24 cellular contexts compared by ENCODE assay signal in the genomic region with DNA sequence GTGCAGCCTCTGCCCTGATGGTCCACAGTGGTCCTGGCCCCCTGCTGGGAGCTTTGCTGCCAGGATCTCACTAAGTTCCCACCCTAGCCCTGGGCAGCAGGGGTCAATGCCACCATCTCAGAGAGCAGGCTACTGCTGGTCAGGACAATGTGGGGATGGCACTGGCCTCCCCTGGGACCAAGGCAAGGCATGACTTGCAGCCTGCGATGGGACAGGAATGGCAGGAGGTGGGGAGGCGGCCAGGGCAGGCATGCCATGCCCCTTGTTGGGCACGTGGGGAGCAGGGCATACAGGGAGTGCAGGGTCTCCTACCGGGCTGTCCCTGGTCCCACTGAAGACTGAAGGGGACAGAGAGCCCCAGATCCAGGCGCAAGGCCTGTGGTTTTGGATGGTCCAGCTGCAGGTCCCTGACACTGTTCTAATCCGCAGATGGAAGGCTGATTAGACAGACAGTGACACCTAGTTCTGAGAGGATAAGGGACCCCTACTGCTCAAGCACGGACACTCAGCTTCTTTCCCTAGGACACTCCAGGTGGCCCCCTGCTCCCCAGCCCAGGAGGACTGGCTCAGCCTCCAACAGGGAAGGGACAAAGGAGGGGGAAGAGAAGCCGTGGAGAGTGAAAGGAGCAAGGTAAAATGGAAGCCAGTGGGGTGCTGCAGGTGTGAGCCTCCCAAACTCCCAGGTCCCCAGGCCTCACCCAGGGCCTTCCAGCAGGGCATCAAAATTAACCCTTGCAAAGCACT.
"Had no signal": no experiment of that assay in that cellular context is flagged by ENCODE, and none has a peak within 500 bp of the region (broad histone marks: within the 10 kb centered on the region; RNA-seq: fewer than 3 reads in every experiment).

No MANE protein-coding gene starts in this region.

- DNase-seq: dorsolateral prefrontal cortex; effector CD4-positive, alpha-beta T cell; endodermal cell; foreskin keratinocyte; kidney; mesenchymal stem cell; naive B cell; stimulated activated CD4-positive, alpha-beta T cell treated with anti-CD3 and anti-CD28 coated beads, Interleukin-12 subunit alpha, Interleukin-12 subunit beta, amount 100 ng/mL, for 4 hours; stimulated activated CD4-positive, alpha-beta T cell treated with anti-CD3 and anti-CD28 coated beads, Interleukin-2, amount 100 ng/mL, for 24 hours; stimulated activated CD4-positive, alpha-beta T cell treated with anti-CD3 and anti-CD28 coated beads, Interleukin-4, amount 100 ng/mL, for 24 hours; stimulated activated naive CD8-positive, alpha-beta T cell treated with anti-CD3 and anti-CD28 coated beads, Interleukin-15, Interleukin-2, amounts not matched to agents 100 U/mL and 50 U/mL, for 24 hours; substantia nigra; testis; tibial artery had no signal

- H3K27me3 Mint-ChIP-seq: naive B cell; natural killer cell treated with Interleukin-12 subunit alpha and Interleukin-12 subunit beta and Interleukin-15 and Interleukin-18, amount 100 ng/mL, for 72 hours; progenitor cell of endocrine pancreas; type B pancreatic cell had no signal

- H3K27ac Mint-ChIP-seq: endodermal cell; mesothelial cell of epicardium; natural killer cell treated with Interleukin-12 subunit alpha and Interleukin-12 subunit beta and Interleukin-15 and Interleukin-18, amount 100 ng/mL, for 72 hours; progenitor cell of endocrine pancreas; stimulated activated effector memory CD8-positive, alpha-beta T cell treated with anti-CD3 and anti-CD28 coated beads, Interleukin-12 subunit alpha, Interleukin-12 subunit beta, amount 100 ng/mL, for 72 hours; type B pancreatic cell had no signal

- ATAC-seq: foreskin keratinocyte; heart left ventricle; left lung; mucosa of descending colon; natural killer cell treated with Interleukin-12 subunit alpha and Interleukin-12 subunit beta and Interleukin-15 and Interleukin-18, amount 100 ng/mL, for 72 hours; sciatic nerve; stimulated activated effector memory CD8-positive, alpha-beta T cell treated with anti-CD3 and anti-CD28 coated beads, Interleukin-12 subunit alpha, Interleukin-12 subunit beta, amount 100 ng/mL, for 72 hours; stimulated activated naive CD8-positive, alpha-beta T cell treated with anti-CD3 and anti-CD28 coated beads, Interleukin-15, Interleukin-2, amounts not matched to agents 100 U/mL and 50 U/mL, for 24 hours had no signal

- H3K9me3 Mint-ChIP-seq: endodermal cell; mesothelial cell of epicardium; naive B cell; natural killer cell treated with Interleukin-12 subunit alpha and Interleukin-12 subunit beta and Interleukin-15 and Interleukin-18, amount 100 ng/mL, for 72 hours; neural crest cell; stimulated activated effector memory CD8-positive, alpha-beta T cell treated with anti-CD3 and anti-CD28 coated beads, Interleukin-12 subunit alpha, Interleukin-12 subunit beta, amount 100 ng/mL, for 72 hours; type B pancreatic cell had no signal

- H3K4me1 Mint-ChIP-seq: mesothelial cell of epicardium, neural crest cell had no signal

- H3K4me3 Mint-ChIP-seq: endodermal cell; mesothelial cell of epicardium; natural killer cell treated with Interleukin-12 subunit alpha and Interleukin-12 subunit beta and Interleukin-15 and Interleukin-18, amount 100 ng/mL, for 72 hours; neural crest cell; stimulated activated effector memory CD8-positive, alpha-beta T cell treated with anti-CD3 and anti-CD28 coated beads, Interleukin-12 subunit alpha, Interleukin-12 subunit beta, amount 100 ng/mL, for 72 hours; type B pancreatic cell had no signal

- H3K36me3 Mint-ChIP-seq: natural killer cell treated with Interleukin-12 subunit alpha and Interleukin-12 subunit beta and Interleukin-15 and Interleukin-18, amount 100 ng/mL, for 72 hours had no signal
